In the genomic region with DNA sequence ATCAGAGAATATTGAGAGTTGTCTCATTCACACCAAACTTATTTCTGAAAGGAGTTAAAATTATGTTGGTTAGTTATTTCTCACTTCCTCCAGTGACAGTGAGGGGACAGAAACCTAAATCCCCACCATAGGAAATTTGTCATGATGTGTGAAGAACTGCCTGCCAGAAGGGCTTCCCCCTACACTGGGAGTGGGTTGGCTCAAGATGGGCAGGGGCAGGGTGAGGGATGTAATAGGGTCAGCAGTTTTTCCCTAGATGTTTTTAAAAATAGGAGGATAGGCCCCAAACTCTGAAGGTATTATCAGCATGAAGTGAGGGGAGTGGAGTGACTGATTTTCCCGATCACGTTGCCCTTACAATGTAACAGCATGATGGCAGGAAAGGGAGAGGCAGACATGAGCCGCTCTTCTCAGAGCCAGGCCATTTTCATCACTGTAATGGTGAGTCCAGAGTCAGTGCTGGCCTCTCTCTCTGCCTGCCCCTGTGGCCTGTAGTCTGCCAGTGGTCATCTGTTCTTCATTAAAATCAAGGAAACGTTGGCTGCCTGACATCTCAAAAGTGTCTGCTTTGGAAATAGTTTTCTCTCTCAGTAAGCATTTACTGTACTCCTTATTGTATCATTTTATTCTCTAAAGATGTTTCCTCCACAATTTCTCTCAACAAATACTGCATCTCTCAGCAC, we compare ENCODE assay signal across 21 cellular contexts. TPM values are rescaled to one million over a fixed set of nuclear protein-coding genes. Genes with fewer than 3 reads are reported as not detected.
DNase-seq lines count a peak whose midpoint lies in the region; ATAC-seq, FAIRE-seq and TF ChIP-seq lines count a peak whose summit lies in the region.
"Had no signal": no experiment of that assay in that cellular context is flagged by ENCODE, and none has a peak within 500 bp of the region (broad histone marks: within the 10 kb centered on the region; RNA-seq: fewer than 3 reads in every experiment).

No MANE protein-coding gene starts in this region.

- no peak for TF ChIP-seq CTCF in astrocyte (IDR thresholded peaks at IDR 0.05; ENCODE audit: insufficient read depth, low read depth, low read length)

- peaks cover 0 to 6% of the 10 kb centered on the region in 2 donors for H3K9me3 Mint-ChIP-seq in stimulated activated naive CD8-positive, alpha-beta T cell treated with anti-CD3 and anti-CD28 coated beads, Interleukin-15, amount 100 ng/mL, for 72 hours
- no peaks in the 10 kb centered on the region for H3K9me3 Mint-ChIP-seq in astrocyte (ENCODE audit: unreplicated experiment)
- H3K9me3 Mint-ChIP-seq: activated T-helper 17 cell treated with anti-CD3 and anti-CD28 coated beads, Interleukin-2, amount 50 U/mL, for 72 hours had no signal

- H3K27ac ChIP-seq in astrocyte (ENCODE audit: low read depth, low read length) (no peak overlapping the region), trophoblast cell (ENCODE audit: low read depth, low read length) (no peak overlapping the region)
- H3K27ac ChIP-seq: adrenal gland had no signal

- no peak overlapping the region for H3K27ac Mint-ChIP-seq in stimulated activated naive CD8-positive, alpha-beta T cell treated with anti-CD3 and anti-CD28 coated beads, Interleukin-15, amount 100 ng/mL, for 72 hours
- no peak overlapping the region for H3K27ac Mint-ChIP-seq in astrocyte (ENCODE audit: unreplicated experiment)
- H3K27ac Mint-ChIP-seq: activated T-helper 17 cell treated with anti-CD3 and anti-CD28 coated beads, Interleukin-2, amount 50 U/mL, for 72 hours; IgD-negative memory B cell; T-helper 1 cell treated with Interleukin-12 subunit alpha and Interleukin-12 subunit beta and Interleukin-4 antibody, amounts not matched to agents 30 μg/mL and 1 μg/mL, for 36 hours had no signal

- H4K20me1 ChIP-seq in astrocyte (ENCODE audit: insufficient read depth, low read length), result no peaks in the 10 kb centered on the region

- H3K9me3 ChIP-seq in astrocyte (ENCODE audit: insufficient read depth, low read depth, low read length), result no peaks in the 10 kb centered on the region
- H3K9me3 ChIP-seq in trophoblast cell (ENCODE audit: insufficient read depth, low read depth, low read length), result no peaks in the 10 kb centered on the region
- H3K9me3 ChIP-seq: adrenal gland, uterus had no signal

- no peak overlapping the region for H4K8ac ChIP-seq in trophoblast cell (ENCODE audit: low read depth, low read length)

- peaks cover 31% of the 10 kb centered on the region for H3K36me3 ChIP-seq in astrocyte (ENCODE audit: insufficient read depth, low read length)
- peaks cover 9 to 24% of the 10 kb centered on the region in 2 experiments for H3K36me3 ChIP-seq in trophoblast cell (ENCODE audit: control insufficient read depth in 1 of 2, insufficient read depth in 2 of 2, low read length in 2 of 2)
- H3K36me3 ChIP-seq: uterus had no signal

- peaks cover 19% of the 10 kb centered on the region for H3K4me1 Mint-ChIP-seq in stimulated activated naive CD8-positive, alpha-beta T cell treated with anti-CD3 and anti-CD28 coated beads, Interleukin-15, amount 100 ng/mL, for 72 hours
- no peaks in the 10 kb centered on the region for H3K4me1 Mint-ChIP-seq in astrocyte (ENCODE audit: low read depth, unreplicated experiment)
- H3K4me1 Mint-ChIP-seq: IgD-negative memory B cell had no signal

- H4K12ac ChIP-seq in trophoblast cell (ENCODE audit: low read depth, low read length), result no peak overlapping the region

- H3K9ac ChIP-seq in astrocyte (ENCODE audit: low read length), result no peak overlapping the region
- H3K9ac ChIP-seq in trophoblast cell (ENCODE audit: low read length), result no peak overlapping the region

- no peak overlapping the region for H3K4ac ChIP-seq in trophoblast cell (ENCODE audit: low read depth, low read length)

- H2BK12ac ChIP-seq in trophoblast cell (ENCODE audit: low read length), result no peak overlapping the region

- H2AK5ac ChIP-seq in trophoblast cell (ENCODE audit: low read length), result no peak overlapping the region

- intact Hi-C loops in left cardiac atrium (cut with DNase I), result no loop called here

- H2BK5ac ChIP-seq in trophoblast cell (ENCODE audit: low read depth, low read length, poor library complexity), result no peak overlapping the region

- H3K18ac ChIP-seq in trophoblast cell (ENCODE audit: low read length), result no peak overlapping the region

- peaks cover 22% of the 10 kb centered on the region for H3K36me3 Mint-ChIP-seq in astrocyte (ENCODE audit: low read depth, unreplicated experiment)

- no peak overlapping the region for H3K23ac ChIP-seq in trophoblast cell (ENCODE audit: low read length)

- no peak for FAIRE-seq in astrocyte (lab: Jason Lieb, UNC)
- FAIRE-seq: endothelial cell of umbilical vein, islet of Langerhans had no signal

- no peak overlapping the region for H3K14ac ChIP-seq in trophoblast cell (ENCODE audit: low read length)

- DNase-seq in stimulated activated naive CD8-positive, alpha-beta T cell treated with anti-CD3 and anti-CD28 coated beads, Interleukin-15, Interleukin-2, amounts not matched to agents 100 U/mL and 50 U/mL, for 24 hours, result no peak
- no peak for DNase-seq in stimulated activated naive CD8-positive, alpha-beta T cell treated with anti-CD3 and anti-CD28 coated beads, Interleukin-15, amount 100 ng/mL, for 72 hours
- DNase-seq in astrocyte (ENCODE audit: low read depth) (peak; percentile 7), left cardiac atrium (no peak), UCSD-AML1 (lab: John Stamatoyannopoulos, UW; ENCODE audit: unreplicated experiment) (no peak), NCI-H1105 (lab: John Stamatoyannopoulos, UW) (no peak), trophoblast cell (no peak)
- DNase-seq: adrenal gland; glutamatergic neuron; mesendoderm; MM.1S; NCI-H2029; NCI-H446 treated with DMSO at 0.1 percent for 48 hours; stimulated activated CD4-positive, alpha-beta T cell treated with anti-CD3 and anti-CD28 coated beads, Interleukin-15, amount 100 ng/mL, for 24 hours had no signal

- H3K27me3 Mint-ChIP-seq in stimulated activated naive CD8-positive, alpha-beta T cell treated with anti-CD3 and anti-CD28 coated beads, Interleukin-15, amount 100 ng/mL, for 72 hours, result no peaks in the 10 kb centered on the region
- H3K27me3 Mint-ChIP-seq in astrocyte (ENCODE audit: low read depth, unreplicated experiment), result no peaks in the 10 kb centered on the region
- H3K27me3 Mint-ChIP-seq: activated T-helper 17 cell treated with anti-CD3 and anti-CD28 coated beads, Interleukin-2, amount 50 U/mL, for 72 hours; IgD-negative memory B cell had no signal

- H2AFZ ChIP-seq in astrocyte (ENCODE audit: low read depth, low read length) (no peak overlapping the region), trophoblast cell (ENCODE audit: insufficient read depth, low read length, poor library complexity) (no peak overlapping the region)

- H3K79me2 ChIP-seq in astrocyte (ENCODE audit: insufficient read depth, low read length) (no peaks in the 10 kb centered on the region), trophoblast cell (ENCODE audit: control insufficient read depth, insufficient read depth, low read length, poor library complexity) (no peaks in the 10 kb centered on the region)

- no peak overlapping the region for H2BK120ac ChIP-seq in trophoblast cell (ENCODE audit: insufficient read depth, low read length, poor library complexity)

- ATAC-seq in stimulated activated naive CD8-positive, alpha-beta T cell treated with anti-CD3 and anti-CD28 coated beads, Interleukin-15, Interleukin-2, amounts not matched to agents 100 U/mL and 50 U/mL, for 24 hours, result peak; percentile 23
- no peak for ATAC-seq in stimulated activated naive CD8-positive, alpha-beta T cell treated with anti-CD3 and anti-CD28 coated beads, Interleukin-15, amount 100 ng/mL, for 72 hours
- peak; percentile 73 to 89 for ATAC-seq in left cardiac atrium
- no peak for ATAC-seq in HG02938 (IDR thresholded peaks at IDR 0.05; ENCODE audit: unreplicated experiment)

- H3K79me1 ChIP-seq in trophoblast cell (ENCODE audit: low read length), result no peaks in the 10 kb centered on the region

- no peak overlapping the region for H3K4me2 ChIP-seq in astrocyte (ENCODE audit: low read length)
- no peak overlapping the region for H3K4me2 ChIP-seq in trophoblast cell (ENCODE audit: low read length)

- H3K4me3 ChIP-seq in astrocyte (ENCODE audit: insufficient read depth, low read depth, low read length), result no peak overlapping the region
- no peak overlapping the region for H3K4me3 ChIP-seq in trophoblast cell (ENCODE audit: low read depth, low read length)
- H3K4me3 ChIP-seq: adrenal gland, uterus had no signal

- WGBS in trophoblast cell (ENCODE audit: extremely low coverage, insufficient coverage, insufficient read length), result no CpG with 5 or more reads among the region's 4 CpGs

- H3K4me3 Mint-ChIP-seq in stimulated activated naive CD8-positive, alpha-beta T cell treated with anti-CD3 and anti-CD28 coated beads, Interleukin-15, amount 100 ng/mL, for 72 hours, result no peak overlapping the region
- no peak overlapping the region for H3K4me3 Mint-ChIP-seq in astrocyte (ENCODE audit: unreplicated experiment)
- H3K4me3 Mint-ChIP-seq: activated T-helper 17 cell treated with anti-CD3 and anti-CD28 coated beads, Interleukin-2, amount 50 U/mL, for 72 hours; IgD-negative memory B cell; T-helper 1 cell treated with Interleukin-12 subunit alpha and Interleukin-12 subunit beta and Interleukin-4 antibody, amounts not matched to agents 30 μg/mL and 1 μg/mL, for 36 hours had no signal

- H3K4me1 ChIP-seq in astrocyte (ENCODE audit: insufficient read depth, low read length) (no peaks in the 10 kb centered on the region), trophoblast cell (ENCODE audit: control insufficient read depth in 1 of 2, insufficient read depth in 2 of 2, low read length in 2 of 2) (no peaks in the 10 kb centered on the region)
- H3K4me1 ChIP-seq: adrenal gland, uterus had no signal

- H3K27me3 ChIP-seq in astrocyte (ENCODE audit: insufficient read depth, low read length) (no peaks in the 10 kb centered on the region), trophoblast cell (ENCODE audit: insufficient read depth, low read length) (no peaks in the 10 kb centered on the region)
- H3K27me3 ChIP-seq: adrenal gland, uterus had no signal

- H4K91ac ChIP-seq in trophoblast cell (ENCODE audit: low read depth, low read length), result no peak overlapping the region

RNA-seq across cellular contexts. Expression of a gene that starts 59.8 kb away (rescaled TPM):
- total RNA-seq in astrocyte (28.4 and 31.8 TPM in 2 replicates), left cardiac atrium (10 to 100 TPM; 10.2 to 23.4 TPM)
- 22.0 and 25.0 TPM in 2 replicates for polyA plus RNA-seq in trophoblast cell (2013)

Comparison
In these comparisons a context has a peak if more than half of its experiments do, and no peak if none do; other contexts are left out.
1. ATAC-seq: peak in stimulated activated naive CD8-positive, alpha-beta T cell treated with anti-CD3 and anti-CD28 coated beads, Interleukin-15, Interleukin-2, amounts not matched to agents 100 U/mL and 50 U/mL, for 24 hours (single experiment) and left cardiac atrium (2 of 2); none in stimulated activated naive CD8-positive, alpha-beta T cell treated with anti-CD3 and anti-CD28 coated beads, Interleukin-15, amount 100 ng/mL, for 72 hours (single experiment) and HG02938 (single experiment).